Comparison of ENCODE assay signal across 1 cellular context in genomic region chr5:217475-217859, GRCh38.
TF ChIP-seq lines count a peak whose summit lies in the region.

No MANE protein-coding gene starts in this region.

TF ChIP-seq in HepG2, 621 proteins besides CTCF, POLR2A, EP300 and RAD21:
- TF ChIP-seq MXD4 (CRISPR knock-in tag; IDR thresholded peaks at IDR 0.05), result 0 out of 2 replicates have a peak, but pooled peaks have one; percentile 1
- TF ChIP-seq NAIF1 (CRISPR knock-in tag; IDR thresholded peaks at IDR 0.05; ENCODE audit: borderline replicate concordance), result 0 out of 2 replicates have a peak, but pooled peaks have one; percentile 11
- TF ChIP-seq ZNF770 (CRISPR knock-in tag; IDR thresholded peaks at IDR 0.05), result 0 out of 2 replicates have a peak, but pooled peaks have one; percentile 3
- TF ChIP-seq, protein P1, sequence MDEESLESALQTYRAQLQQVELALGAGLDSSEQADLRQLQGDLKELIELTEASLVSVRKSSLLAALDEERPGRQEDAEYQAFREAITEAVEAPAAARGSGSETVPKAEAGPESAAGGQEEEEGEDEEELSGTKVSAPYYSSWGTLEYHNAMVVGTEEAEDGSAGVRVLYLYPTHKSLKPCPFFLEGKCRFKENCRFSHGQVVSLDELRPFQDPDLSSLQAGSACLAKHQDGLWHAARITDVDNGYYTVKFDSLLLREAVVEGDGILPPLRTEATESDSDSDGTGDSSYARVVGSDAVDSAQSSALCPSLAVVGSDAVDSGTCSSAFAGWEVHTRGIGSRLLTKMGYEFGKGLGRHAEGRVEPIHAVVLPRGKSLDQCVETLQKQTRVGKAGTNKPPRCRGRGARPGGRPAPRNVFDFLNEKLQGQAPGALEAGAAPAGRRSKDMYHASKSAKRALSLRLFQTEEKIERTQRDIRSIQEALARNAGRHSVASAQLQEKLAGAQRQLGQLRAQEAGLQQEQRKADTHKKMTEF (CRISPR knock-in tag; IDR thresholded peaks at IDR 0.05), result 0 out of 2 replicates have a peak, but pooled peaks have one; percentile 1
